In the genomic region with DNA sequence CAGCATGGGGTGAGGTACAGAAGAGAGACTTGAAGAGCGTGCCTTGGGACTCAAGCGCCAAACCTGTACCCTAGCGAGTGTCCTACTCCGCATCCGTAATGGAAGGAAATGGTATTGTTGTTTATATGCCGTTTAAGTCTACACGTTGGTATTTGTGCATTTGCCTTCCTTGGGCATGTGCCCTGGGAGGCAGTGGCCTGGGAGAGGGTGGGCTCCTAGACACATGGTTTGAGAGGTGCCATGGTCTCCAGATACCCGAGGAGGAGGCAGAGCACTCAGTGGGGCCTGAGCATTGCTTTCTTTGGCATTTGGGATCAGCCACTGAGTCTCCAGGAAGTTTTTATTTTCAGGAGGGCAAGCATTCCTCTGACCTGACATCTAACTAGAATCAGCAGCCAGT, we compare ENCODE assay signal across 14 cellular contexts. TPM values are rescaled to one million over a fixed set of nuclear protein-coding genes. Genes with fewer than 3 reads are reported as not detected.
A peak's percentile ranks its signal among the peaks of the same experiment; 100 is the strongest.
DNase-seq lines count a peak whose midpoint lies in the region; ATAC-seq, FAIRE-seq and TF ChIP-seq lines count a peak whose summit lies in the region.
"Had no signal": no experiment of that assay in that cellular context is flagged by ENCODE, and none has a peak within 500 bp of the region (broad histone marks: within the 10 kb centered on the region; RNA-seq: fewer than 3 reads in every experiment).

No MANE protein-coding gene starts in this region.

- H3K4me2 ChIP-seq in HepG2 (ENCODE audit: low read depth, low read length) = no peak overlapping the region
- H3K4me2 ChIP-seq: BLaER1 treated with 17β-estradiol and CSF1 and Interleukin-3, amounts not matched to agents 10 nM and 100 nM had no signal

- TF ChIP-seq RAD21 in HepG2 (CRISPR knock-in tag; IDR thresholded peaks at IDR 0.05) = no peak

- BruUV-seq in HepG2 (replicated peaks; lab: Mats Ljungman, UMichigan) = no TSS peak

- no peaks in the 10 kb centered on the region for H3K9me3 ChIP-seq in T-helper 17 cell (ENCODE audit: control insufficient read depth, low read length, poor library complexity, severe bottlenecking)
- H3K9me3 ChIP-seq in psoas muscle = no peaks in the 10 kb centered on the region
- no peaks in the 10 kb centered on the region for H3K9me3 ChIP-seq in HepG2 (ENCODE audit: low read length)
- H3K9me3 ChIP-seq: BLaER1 treated with 17β-estradiol and CSF1 and Interleukin-3, amounts not matched to agents 10 nM and 100 nM had no signal

- ATAC-seq in T-helper 17 cell (no peak), psoas muscle (no peak), HepG2 (no peak)
- ATAC-seq: CD8-positive, alpha-beta T cell had no signal

- H3K27ac ChIP-seq in psoas muscle (peak overlapping the region; percentile 72), HepG2 (ENCODE audit: extremely low read length, insufficient read depth, low read length) (no peak overlapping the region)
- H3K27ac ChIP-seq: BLaER1 treated with 17β-estradiol and CSF1 and Interleukin-3, amounts not matched to agents 10 nM and 100 nM had no signal

- no peak for FAIRE-seq in HepG2 (lab: Jason Lieb, UNC)
- FAIRE-seq: H1 had no signal

- TF ChIP-seq CTCF in psoas muscle (IDR thresholded peaks at IDR 0.05) = no peak
- TF ChIP-seq CTCF in HepG2 (CRISPR knock-in tag; IDR thresholded peaks at IDR 0.05) = no peak

- intact Hi-C loops in psoas muscle (cut with DNase I) = no loop called here
- intact Hi-C loops in HepG2 (cut with micrococcal nuclease; ENCODE audit: unreplicated experiment) = no loop called here

- WGBS in psoas muscle, 3 donors = 82 to 89% (median 85%) methylated on average over 8 of the region's 8 CpGs
- WGBS in HepG2 (ENCODE audit: low lambda C conversion rate) = 94% methylated on average over 8 of the region's 8 CpGs

- CTCF ChIA-PET in HepG2 (lab: Yijun Ruan, JAX; ENCODE audit: low intra/inter-chr PET ratio, low total read pairs) = no interaction called here

- H3K4me3 ChIP-seq in psoas muscle (no peak overlapping the region), HepG2 (replicated peaks in 1 of 3; ENCODE audit: insufficient read depth in 1 of 3, low read depth in 2 of 3, low read length in 3 of 3) (no peak overlapping the region)
- H3K4me3 ChIP-seq: BLaER1 treated with 17β-estradiol and CSF1 and Interleukin-3, amounts not matched to agents 10 nM and 100 nM had no signal

- POLR2A ChIA-PET in HepG2 (lab: Yijun Ruan, JAX) = no interaction called here

- TF ChIP-seq EP300 in HepG2 (IDR thresholded peaks at IDR 0.05; ENCODE audit: low read depth in 2 of 2, low read length in 2 of 2) (no peak), HepG2 (CRISPR knock-in tag; IDR thresholded peaks at IDR 0.05; ENCODE audit: borderline replicate concordance) (no peak)

- peaks cover 20% of the 10 kb centered on the region for H3K4me1 Mint-ChIP-seq in T-helper 17 cell

- H3K27me3 Mint-ChIP-seq in T-helper 17 cell = no peaks in the 10 kb centered on the region
- H3K27me3 Mint-ChIP-seq: B cell had no signal

- H3K27ac Mint-ChIP-seq in T-helper 17 cell = peak overlapping the region; percentile 34
- H3K27ac Mint-ChIP-seq: B cell; CD8-positive, alpha-beta T cell; H9 had no signal

- DNase-seq in T-helper 17 cell = no peak
- DNase-seq in mesenteric fat pad (ENCODE audit: low spot score) = peak; percentile 81
- no peak for DNase-seq in psoas muscle
- DNase-seq in NCI-H1694 treated with DMSO at 0.1 percent for 48 hours (lab: John Stamatoyannopoulos, UW) = no peak
- no peak for DNase-seq in cerebellar cortex (ENCODE audit: low spot score)
- DNase-seq in HepG2 (ENCODE audit: low spot score) = no peak
- DNase-seq: Calu3, DMS79 treated with DMSO at 0.1 percent for 48 hours, GF-D8, H9 had no signal

- no peak overlapping the region for H3K4me3 Mint-ChIP-seq in T-helper 17 cell
- H3K4me3 Mint-ChIP-seq: B cell; CD8-positive, alpha-beta T cell; H9 had no signal

- H3K27me3 ChIP-seq in psoas muscle (ENCODE audit: insufficient read depth in 3 of 3, low read length in 2 of 3) (no peaks in the 10 kb centered on the region), HepG2 (ENCODE audit: control insufficient read depth in 1 of 2, insufficient read depth in 2 of 2, low read length in 2 of 2) (no peaks in the 10 kb centered on the region)
- H3K27me3 ChIP-seq: BLaER1 treated with 17β-estradiol and CSF1 and Interleukin-3, amounts not matched to agents 10 nM and 100 nM had no signal

- H2AFZ ChIP-seq in HepG2 (ENCODE audit: low read length) = no peak overlapping the region

- no peak overlapping the region for H3K9ac ChIP-seq in HepG2 (ENCODE audit: insufficient read depth, low read depth, low read length)
- H3K9ac ChIP-seq: BLaER1 treated with 17β-estradiol and CSF1 and Interleukin-3, amounts not matched to agents 10 nM and 100 nM had no signal

- no peak for TF ChIP-seq POLR2A in HepG2 (IDR thresholded peaks at IDR 0.05; ENCODE audit: insufficient read depth in 1 of 2, low read depth in 2 of 2, low read length in 2 of 2)

- H3K79me2 ChIP-seq in HepG2 (ENCODE audit: insufficient read depth, low read length) = peaks cover 24% of the 10 kb centered on the region

- peaks cover 7% of the 10 kb centered on the region for H3K36me3 Mint-ChIP-seq in T-helper 17 cell (ENCODE audit: low read depth)

- peaks cover 25 to 51% of the 10 kb centered on the region in 2 donors for H3K36me3 ChIP-seq in psoas muscle (ENCODE audit: insufficient read depth in 1 of 2, low read depth in 1 of 2)
- H3K36me3 ChIP-seq in HepG2 (replicated peaks in 1 of 2; ENCODE audit: control insufficient read depth in 1 of 2, insufficient read depth in 2 of 2, low read length in 2 of 2) = peaks cover 19 to 48% of the 10 kb centered on the region in 2 experiments

- H4K20me1 ChIP-seq in HepG2 (ENCODE audit: insufficient read depth, low read length) = 0 out of 2 replicates have a peak, but pooled peaks cover 2% of the 10 kb centered on the region

- in situ Hi-C loops in HepG2 (cut with HindIII; ENCODE audit: extremely low pct_ligation_motif_present, low pct_unique_long_range_greater_than_20kb) = no loop called here

- peaks cover 38% of the 10 kb centered on the region for H3K4me1 ChIP-seq in psoas muscle
- H3K4me1 ChIP-seq in HepG2 (ENCODE audit: insufficient read depth, low read length) = peaks cover 29% of the 10 kb centered on the region

RNA-seq across cellular contexts. Expression of a gene that starts 6.5 kb away (rescaled TPM):
- total RNA-seq in T-helper 17 cell (10 to 100 TPM; 23.1 to 28.8 TPM), mesenteric fat pad (18.6 TPM), psoas muscle (10 to 100 TPM; 46.2 to 57.0 (median 48.8) TPM), HepG2 (2016; rRNA removed; fragmentation: Illumina TruSeq; extraction: Trizol) (16.8 and 17.2 TPM in 2 replicates)
- polyA plus RNA-seq in psoas muscle (10 to 100 TPM; 25.3 to 51.9 (median 39.5) TPM), HepG2 (2011; rRNA removed) (22.9 and 25.1 TPM in 2 replicates)
- total RNA-seq in HepG2 (2016; cell fraction: cytosol; rRNA removed; fragmentation: Illumina TruSeq; extraction: Trizol; ENCODE audit: low read depth) = 3.1 and 4.0 TPM in 2 replicates
- total RNA-seq in HepG2 (2016; cell fraction: insoluble cytoplasmic fraction; rRNA removed; fragmentation: Illumina TruSeq; extraction: Trizol) = 14.8 and 16.9 TPM in 2 replicates
- total RNA-seq in HepG2 (2016; cell fraction: membrane; rRNA removed; fragmentation: Illumina TruSeq; extraction: Trizol) = 10.2 and 12.7 TPM in 2 replicates
- total RNA-seq in HepG2 (2016; cell fraction: nucleus; rRNA removed; fragmentation: Illumina TruSeq; extraction: Trizol) = 9.1 and 12.7 TPM in 2 replicates
- 24.3 and 29.1 TPM in 2 replicates for polyA plus RNA-seq in HepG2 (2011; cell fraction: cytosol; rRNA removed)
- 35.0 and 36.6 TPM in 2 replicates for polyA plus RNA-seq in HepG2 (2011; cell fraction: nucleus; rRNA removed)
- 9.7 and 13.0 TPM in 2 replicates for polyA plus RNA-seq in HepG2 (2012)
- polyA plus RNA-seq in HepG2 (2016; cell fraction: cytosol; fragmentation: Illumina TruSeq; extraction: Trizol; ENCODE audit: low read depth) = 1.9 and 2.9 TPM in 2 replicates
- polyA plus RNA-seq in HepG2 (2016; cell fraction: insoluble cytoplasmic fraction; fragmentation: Illumina TruSeq; extraction: Trizol; ENCODE audit: low read depth) = 14.5 TPM in 2 replicates
- 6.4 and 6.5 TPM in 2 replicates for polyA plus RNA-seq in HepG2 (2016; cell fraction: membrane; fragmentation: Illumina TruSeq; extraction: Trizol; ENCODE audit: low read depth)
- 14.3 and 15.1 TPM in 2 replicates for polyA plus RNA-seq in HepG2 (2016; cell fraction: nucleus; fragmentation: Illumina TruSeq; extraction: Trizol; ENCODE audit: insufficient read depth, low read depth)
- 49.0 and 55.7 TPM in 2 replicates for polyA minus RNA-seq in HepG2 (2011; rRNA and poly(A)+ RNA removed; ENCODE audit: low replicate concordance)
- polyA minus RNA-seq in HepG2 (2011; cell fraction: cytosol; rRNA and poly(A)+ RNA removed) = 15.0 and 15.7 TPM in 2 replicates
- 22.0 and 24.1 TPM in 2 replicates for polyA minus RNA-seq in HepG2 (2011; cell fraction: nucleus; rRNA and poly(A)+ RNA removed)

RNA-seq across cellular contexts. Expression of a gene that starts 14.4 kb away (rescaled TPM):
- 10 to 100 TPM; 35.0 to 41.4 TPM for total RNA-seq in T-helper 17 cell
- 18.4 TPM for total RNA-seq in mesenteric fat pad
- 10 to 100 TPM; 13.4 to 22.9 (median 16.0) TPM for total RNA-seq in psoas muscle
- polyA plus RNA-seq in psoas muscle = 10 to 100 TPM; 19.6 to 30.8 (median 19.9) TPM
- total RNA-seq in HepG2 (2016; rRNA removed; fragmentation: Illumina TruSeq; extraction: Trizol) = 6.2 and 27.3 TPM in 2 replicates
- total RNA-seq in HepG2 (2016; cell fraction: cytosol; rRNA removed; fragmentation: Illumina TruSeq; extraction: Trizol; ENCODE audit: low read depth) = 6.1 and 6.8 TPM in 2 replicates
- 6.3 and 26.1 TPM in 2 replicates for total RNA-seq in HepG2 (2016; cell fraction: insoluble cytoplasmic fraction; rRNA removed; fragmentation: Illumina TruSeq; extraction: Trizol)
- 6.5 and 7.6 TPM in 2 replicates for total RNA-seq in HepG2 (2016; cell fraction: membrane; rRNA removed; fragmentation: Illumina TruSeq; extraction: Trizol)
- total RNA-seq in HepG2 (2016; cell fraction: nucleus; rRNA removed; fragmentation: Illumina TruSeq; extraction: Trizol) = 39.9 and 46.9 TPM in 2 replicates
- polyA plus RNA-seq in HepG2 (2011; rRNA removed) = 45.8 and 56.0 TPM in 2 replicates
- 11.1 and 18.9 TPM in 2 replicates for polyA plus RNA-seq in HepG2 (2011; cell fraction: cytosol; rRNA removed)
- 493 and 513 TPM in 2 replicates for polyA plus RNA-seq in HepG2 (2011; cell fraction: nucleus; rRNA removed)
- polyA plus RNA-seq in HepG2 (2012) = 24.8 and 36.0 TPM in 2 replicates
- polyA plus RNA-seq in HepG2 (2016; cell fraction: cytosol; fragmentation: Illumina TruSeq; extraction: Trizol; ENCODE audit: low read depth) = 4.2 and 5.0 TPM in 2 replicates
- 6.8 and 9.0 TPM in 2 replicates for polyA plus RNA-seq in HepG2 (2016; cell fraction: insoluble cytoplasmic fraction; fragmentation: Illumina TruSeq; extraction: Trizol; ENCODE audit: low read depth)
- 6.7 and 6.9 TPM in 2 replicates for polyA plus RNA-seq in HepG2 (2016; cell fraction: membrane; fragmentation: Illumina TruSeq; extraction: Trizol; ENCODE audit: low read depth)
- polyA plus RNA-seq in HepG2 (2016; cell fraction: nucleus; fragmentation: Illumina TruSeq; extraction: Trizol; ENCODE audit: insufficient read depth, low read depth) = 133 and 150 TPM in 2 replicates
- 15.3 and 41.9 TPM in 2 replicates for polyA minus RNA-seq in HepG2 (2011; rRNA and poly(A)+ RNA removed; ENCODE audit: low replicate concordance)
- 3.1 and 3.3 TPM in 2 replicates for polyA minus RNA-seq in HepG2 (2011; cell fraction: cytosol; rRNA and poly(A)+ RNA removed)
- polyA minus RNA-seq in HepG2 (2011; cell fraction: nucleus; rRNA and poly(A)+ RNA removed) = 33.8 and 34.6 TPM in 2 replicates

RNA-seq across cellular contexts. Expression of a gene that starts 18.8 kb away (rescaled TPM):
- total RNA-seq in T-helper 17 cell (10 to 100 TPM; 13.3 to 20.0 TPM), mesenteric fat pad (15.9 TPM), psoas muscle (10 to 100 TPM; 18.6 to 27.9 (median 24.8) TPM), HepG2 (2016; rRNA removed; fragmentation: Illumina TruSeq; extraction: Trizol) (10.2 and 14.9 TPM in 2 replicates)
- polyA plus RNA-seq in psoas muscle (10 to 100 TPM; 21.1 to 52.7 (median 42.0) TPM), HepG2 (2011; rRNA removed) (10.3 and 12.3 TPM in 2 replicates)
- total RNA-seq in HepG2 (2016; cell fraction: cytosol; rRNA removed; fragmentation: Illumina TruSeq; extraction: Trizol; ENCODE audit: low read depth) = 2.1 and 2.4 TPM in 2 replicates
- total RNA-seq in HepG2 (2016; cell fraction: insoluble cytoplasmic fraction; rRNA removed; fragmentation: Illumina TruSeq; extraction: Trizol) = 10.1 and 14.6 TPM in 2 replicates
- 6.4 and 6.5 TPM in 2 replicates for total RNA-seq in HepG2 (2016; cell fraction: membrane; rRNA removed; fragmentation: Illumina TruSeq; extraction: Trizol)
- 11.2 and 11.7 TPM in 2 replicates for total RNA-seq in HepG2 (2016; cell fraction: nucleus; rRNA removed; fragmentation: Illumina TruSeq; extraction: Trizol)
- polyA plus RNA-seq in HepG2 (2011; cell fraction: cytosol; rRNA removed) = 9.8 and 12.1 TPM in 2 replicates
- 27.6 and 28.0 TPM in 2 replicates for polyA plus RNA-seq in HepG2 (2011; cell fraction: nucleus; rRNA removed)
- polyA plus RNA-seq in HepG2 (2012) = 6.7 and 9.1 TPM in 2 replicates
- 1.3 and 1.8 TPM in 2 replicates for polyA plus RNA-seq in HepG2 (2016; cell fraction: cytosol; fragmentation: Illumina TruSeq; extraction: Trizol; ENCODE audit: low read depth)
- 7.7 and 9.1 TPM in 2 replicates for polyA plus RNA-seq in HepG2 (2016; cell fraction: insoluble cytoplasmic fraction; fragmentation: Illumina TruSeq; extraction: Trizol; ENCODE audit: low read depth)
- polyA plus RNA-seq in HepG2 (2016; cell fraction: membrane; fragmentation: Illumina TruSeq; extraction: Trizol; ENCODE audit: low read depth) = 3.6 and 3.7 TPM in 2 replicates
- 14.2 and 14.7 TPM in 2 replicates for polyA plus RNA-seq in HepG2 (2016; cell fraction: nucleus; fragmentation: Illumina TruSeq; extraction: Trizol; ENCODE audit: insufficient read depth, low read depth)
- polyA minus RNA-seq in HepG2 (2011; rRNA and poly(A)+ RNA removed; ENCODE audit: low replicate concordance) = 18.7 and 35.4 TPM in 2 replicates
- polyA minus RNA-seq in HepG2 (2011; cell fraction: cytosol; rRNA and poly(A)+ RNA removed) = 4.0 and 5.7 TPM in 2 replicates
- 19.3 and 23.9 TPM in 2 replicates for polyA minus RNA-seq in HepG2 (2011; cell fraction: nucleus; rRNA and poly(A)+ RNA removed)
